ENCODE assay signal across 9 cellular contexts in genomic region chr22:46085831-46086576, GRCh38.
DNase-seq lines count a peak whose midpoint lies in the region; ATAC-seq and TF ChIP-seq lines count a peak whose summit lies in the region.
"Had no signal": no experiment of that assay in that cellular context is flagged by ENCODE, and none has a peak within 500 bp of the region (broad histone marks: within the 10 kb centered on the region; RNA-seq: fewer than 3 reads in every experiment).

No MANE protein-coding gene starts in this region.

- no peaks in the 10 kb centered on the region for H4K20me1 ChIP-seq in fibroblast of lung (ENCODE audit: control insufficient read depth, extremely low read depth, insufficient read depth, low read length)

- H3K4me1 ChIP-seq in fibroblast of lung (ENCODE audit: control insufficient read depth, extremely low read depth, insufficient read depth, low read length) = peaks cover 47% of the 10 kb centered on the region
- no peaks in the 10 kb centered on the region for H3K4me1 ChIP-seq in parathyroid adenoma

- H3K79me2 ChIP-seq in fibroblast of lung (ENCODE audit: control insufficient read depth, insufficient read depth, low read length) (peaks cover 100% of the 10 kb centered on the region), parathyroid adenoma (peaks cover 18% of the 10 kb centered on the region)

- H3K9ac ChIP-seq in fibroblast of lung (ENCODE audit: insufficient read depth, low read length) (peak overlapping the region; percentile 66), parathyroid adenoma (no peak overlapping the region)

- peak overlapping the region; percentile 100 for H3K4me2 ChIP-seq in fibroblast of lung (ENCODE audit: extremely low read depth, insufficient read depth, low read length)
- no peak overlapping the region for H3K4me2 ChIP-seq in parathyroid adenoma (ENCODE audit: low read length)

- H2AFZ ChIP-seq in fibroblast of lung (ENCODE audit: low read length) (no peak overlapping the region), parathyroid adenoma (no peak overlapping the region)

- H3K27me3 ChIP-seq in fibroblast of lung (ENCODE audit: control insufficient read depth, insufficient read depth, low read length) (no peaks in the 10 kb centered on the region), parathyroid adenoma (ENCODE audit: control insufficient read depth, insufficient read depth, low read length) (no peaks in the 10 kb centered on the region)

- H3K27ac ChIP-seq in fibroblast of lung (ENCODE audit: insufficient read depth, low read length) = peak overlapping the region; percentile 97
- H3K27ac ChIP-seq in parathyroid adenoma = peak overlapping the region; percentile 39

- no peak for TF ChIP-seq CTCF in fibroblast of lung (conservative IDR thresholded peaks at IDR 0.05 in 1 of 2, IDR thresholded peaks at IDR 0.05 in 1 of 2; ENCODE audit: low read depth in 1 of 2, low read length in 2 of 2)
- no peak for TF ChIP-seq CTCF in parathyroid adenoma (IDR thresholded peaks at IDR 0.05)

- no peak for ATAC-seq in HG03039 (IDR thresholded peaks at IDR 0.05; ENCODE audit: unreplicated experiment)

- H3K36me3 ChIP-seq in fibroblast of lung (ENCODE audit: control insufficient read depth, insufficient read depth, low read length) (peaks cover 55% of the 10 kb centered on the region), parathyroid adenoma (ENCODE audit: control insufficient read depth, insufficient read depth, low read length) (no peaks in the 10 kb centered on the region)

- DNase-seq in AG20443 (ENCODE audit: low spot score) = peak; percentile 70
- DNase-seq in RPMI7951 (ENCODE audit: low read depth) = peak; percentile 58
- peak; percentile 74 to 86 for DNase-seq in fibroblast of lung (ENCODE audit: low read depth in 2 of 2)
- no peak for DNase-seq in NCI-H510A (lab: John Stamatoyannopoulos, UW)
- no peak for DNase-seq in NOMO-1 (lab: John Stamatoyannopoulos, UW; ENCODE audit: unreplicated experiment in 2 of 2)
- no peak for DNase-seq in RKO (ENCODE audit: low spot score)
- DNase-seq: DMS 273 treated with DMSO at 0.1 percent for 48 hours had no signal

- H3K4me3 ChIP-seq in fibroblast of lung (replicated peaks in 1 of 4; ENCODE audit: control extremely low read depth in 1 of 4, insufficient read depth in 1 of 4, low read depth in 3 of 4, low read length in 4 of 4) = peak overlapping the region in 3 of 4 experiments; percentile 81 to 98 (median 84)
- H3K4me3 ChIP-seq in parathyroid adenoma (ENCODE audit: low read depth, low read length) = no peak overlapping the region

- no peaks in the 10 kb centered on the region for H3K9me3 ChIP-seq in fibroblast of lung (ENCODE audit: control insufficient read depth, insufficient read depth, low read depth, low read length)
- H3K9me3 ChIP-seq in parathyroid adenoma (ENCODE audit: control insufficient read depth, low read length) = no peaks in the 10 kb centered on the region

Comparison
In these comparisons a context has a peak if more than half of its experiments do, and no peak if none do; other contexts are left out.
1. DNase-seq: peak in AG20443 (single experiment), RPMI7951 (single experiment) and fibroblast of lung (2 of 2); none in NCI-H510A (single experiment), NOMO-1 (0 of 2) and RKO (single experiment).